ENCODE assay signal across 32 cellular contexts in genomic region chr3:182331356-182331755, GRCh38.
A peak's percentile ranks its signal among the peaks of the same experiment; 100 is the strongest.
DNase-seq lines count a peak whose midpoint lies in the region; ATAC-seq and TF ChIP-seq lines count a peak whose summit lies in the region.
"Had no signal": no experiment of that assay in that cellular context is flagged by ENCODE, and none has a peak within 500 bp of the region (broad histone marks: within the 10 kb centered on the region; RNA-seq: fewer than 3 reads in every experiment).

No MANE protein-coding gene starts in this region.

- peaks cover 0 to 13% (median 6%) of the 10 kb centered on the region in 8 donors for H3K9me3 Mint-ChIP-seq in CD4-positive, alpha-beta memory T cell

- H3K4me1 ChIP-seq in CD4-positive, alpha-beta memory T cell (ENCODE audit: insufficient read depth, low read length): no peaks in the 10 kb centered on the region
- H3K4me1 ChIP-seq: adrenal gland, esophagus squamous epithelium, heart right ventricle, Peyer's patch, testis had no signal

- ATAC-seq in sciatic nerve (peak; percentile 46), GM18868 (IDR thresholded peaks at IDR 0.05; ENCODE audit: unreplicated experiment) (no peak), HG02981 (IDR thresholded peaks at IDR 0.05; ENCODE audit: unreplicated experiment) (no peak)
- ATAC-seq: activated CD8-positive, alpha-beta T cell treated with anti-CD3 and anti-CD28 coated beads, Interleukin-2, amount 10 ng/mL, durations not matched to agents 7 days and 5 days; HCT116; heart right ventricle; naive thymus-derived CD8-positive, alpha-beta T cell; stimulated activated naive CD8-positive, alpha-beta T cell treated with anti-CD3 and anti-CD28 coated beads, Interleukin-15, Interleukin-2, amounts not matched to agents 100 U/mL and 50 U/mL, for 24 hours had no signal

- H3K27me3 Mint-ChIP-seq in CD4-positive, alpha-beta memory T cell: no peaks in the 10 kb centered on the region
- H3K27me3 Mint-ChIP-seq: activated naive CD4-positive, alpha-beta T cell treated with anti-CD3 and anti-CD28 coated beads, Interleukin-2, amount 10 ng/mL, durations not matched to agents 7 days and 5 days; IgD-negative memory B cell had no signal

- no peaks in the 10 kb centered on the region for H3K9me3 ChIP-seq in CD4-positive, alpha-beta memory T cell (ENCODE audit: control insufficient read depth in 1 of 2, low read length in 2 of 2)
- H3K9me3 ChIP-seq: adrenal gland, Peyer's patch, testis had no signal

- no peak overlapping the region for H3K4me3 ChIP-seq in NB4 (ENCODE audit: low read depth, low read length)
- H3K4me3 ChIP-seq in CD4-positive, alpha-beta memory T cell (ENCODE audit: low read length in 2 of 2): no peak overlapping the region
- H3K4me3 ChIP-seq: adrenal gland, esophagus squamous epithelium, heart right ventricle, Peyer's patch, skin epidermis, testis had no signal

- DNase-seq in NB4 (ENCODE audit: low read depth) (peak; percentile 43), NCI-H2107 treated with DMSO at 0.1 percent for 48 hours (lab: John Stamatoyannopoulos, UW; ENCODE audit: unreplicated experiment) (peak; percentile 61), sciatic nerve (ENCODE audit: low spot score) (no peak)
- DNase-seq in CD4-positive, alpha-beta memory T cell: no peak
- DNase-seq in stimulated activated naive CD4-positive, alpha-beta T cell (lab: John Stamatoyannopoulos, UW): no peak
- DNase-seq: activated CD8-positive, alpha-beta T cell treated with anti-CD3 and anti-CD28 coated beads, Interleukin-2, amount 10 ng/mL, durations not matched to agents 7 days and 5 days; activated naive CD4-positive, alpha-beta T cell treated with anti-CD3 and anti-CD28 coated beads, Interleukin-2, amount 10 ng/mL, durations not matched to agents 7 days and 5 days; adrenal gland; Calu3; cerebellar nuclear complex; dermis blood vessel endothelial cell; DND-41; esophagus squamous epithelium; foreskin melanocyte; GF-D8; heart right ventricle; kidney; naive thymus-derived CD8-positive, alpha-beta T cell; NCI-H1092 treated with DMSO at 0.1 percent for 48 hours; NCI-H2081; NCI-H526; Peyer's patch; SHP77; stimulated activated naive CD8-positive, alpha-beta T cell treated with anti-CD3 and anti-CD28 coated beads, Interleukin-15, Interleukin-2, amounts not matched to agents 100 U/mL and 50 U/mL, for 24 hours; testis had no signal

- CTCF ChIA-PET in CD4-positive, alpha-beta memory T cell (lab: Charles Lee; ENCODE audit: partially characterized antibody): no interaction called here

- H3K27ac ChIP-seq in CD4-positive, alpha-beta memory T cell (ENCODE audit: low read depth, low read length): no peak overlapping the region
- H3K27ac ChIP-seq: adrenal gland, esophagus squamous epithelium, heart right ventricle, Peyer's patch, skin epidermis, testis had no signal

- intact Hi-C loops in sciatic nerve (cut with DNase I): no loop called here
- intact Hi-C loops in CD4-positive, alpha-beta memory T cell (cut with micrococcal nuclease): no loop called here

- POLR2A ChIA-PET in CD4-positive, alpha-beta memory T cell (lab: Charles Lee; ENCODE audit: partially characterized antibody): no interaction called here

- H3K27me3 ChIP-seq in CD4-positive, alpha-beta memory T cell (ENCODE audit: insufficient read depth, low read length): no peaks in the 10 kb centered on the region
- H3K27me3 ChIP-seq: adrenal gland, esophagus squamous epithelium, Peyer's patch, testis had no signal

- no peak overlapping the region for H3K27ac Mint-ChIP-seq in CD4-positive, alpha-beta memory T cell
- H3K27ac Mint-ChIP-seq: activated CD8-positive, alpha-beta T cell treated with anti-CD3 and anti-CD28 coated beads, Interleukin-2, amount 10 ng/mL, durations not matched to agents 7 days and 5 days; activated naive CD4-positive, alpha-beta T cell treated with anti-CD3 and anti-CD28 coated beads, Interleukin-2, amount 10 ng/mL, durations not matched to agents 7 days and 5 days; IgD-negative memory B cell; mesothelial cell of epicardium; naive thymus-derived CD8-positive, alpha-beta T cell had no signal

- H3K4me3 Mint-ChIP-seq in CD4-positive, alpha-beta memory T cell: no peak overlapping the region
- H3K4me3 Mint-ChIP-seq: activated CD8-positive, alpha-beta T cell treated with anti-CD3 and anti-CD28 coated beads, Interleukin-2, amount 10 ng/mL, durations not matched to agents 7 days and 5 days; activated naive CD4-positive, alpha-beta T cell treated with anti-CD3 and anti-CD28 coated beads, Interleukin-2, amount 10 ng/mL, durations not matched to agents 7 days and 5 days; IgD-negative memory B cell; mesothelial cell of epicardium; naive thymus-derived CD8-positive, alpha-beta T cell had no signal

- no peaks in the 10 kb centered on the region for H3K36me3 ChIP-seq in CD4-positive, alpha-beta memory T cell (ENCODE audit: insufficient read depth, low read length)
- H3K36me3 ChIP-seq: adrenal gland, esophagus squamous epithelium, heart right ventricle, Peyer's patch had no signal

- no peaks in the 10 kb centered on the region for H3K4me1 Mint-ChIP-seq in CD4-positive, alpha-beta memory T cell
- H3K4me1 Mint-ChIP-seq: activated naive CD4-positive, alpha-beta T cell treated with anti-CD3 and anti-CD28 coated beads, Interleukin-2, amount 10 ng/mL, durations not matched to agents 7 days and 5 days; IgD-negative memory B cell; naive thymus-derived CD8-positive, alpha-beta T cell had no signal

- TF ChIP-seq POLR2A in NB4 (IDR thresholded peaks at IDR 0.05; ENCODE audit: extremely low read depth, insufficient read length): no peak

- no peak for TF ChIP-seq CTCF in NB4 (IDR thresholded peaks at IDR 0.05; ENCODE audit: low read depth, low read length)

- H3K36me3 Mint-ChIP-seq in CD4-positive, alpha-beta memory T cell: no peaks in the 10 kb centered on the region
- H3K36me3 Mint-ChIP-seq: activated naive CD4-positive, alpha-beta T cell treated with anti-CD3 and anti-CD28 coated beads, Interleukin-2, amount 10 ng/mL, durations not matched to agents 7 days and 5 days; IgD-negative memory B cell; mesothelial cell of epicardium had no signal

TF ChIP-seq in PFSK-1, 5 proteins besides CTCF, POLR2A, EP300 and RAD21:
- TF ChIP-seq FOXP2 (optimal IDR thresholded peaks at IDR 0.05; ENCODE audit: borderline replicate concordance, extremely low read depth, extremely low read length, insufficient read depth) (peak; percentile 43), TAF1 (IDR thresholded peaks at IDR 0.05; ENCODE audit: borderline replicate concordance, insufficient read depth, low read length) (no peak)

Comparison
In these comparisons a context has a peak if more than half of its experiments do, and no peak if none do; other contexts are left out.
1. DNase-seq: peak in NB4 (single experiment) and NCI-H2107 treated with DMSO at 0.1 percent for 48 hours (single experiment); none in sciatic nerve (single experiment), CD4-positive, alpha-beta memory T cell (0 of 5) and stimulated activated naive CD4-positive, alpha-beta T cell (0 of 6).